Comparison of ENCODE assay signal across 8 cellular contexts in genomic region chr2:54053830-54054229, GRCh38.
DNase-seq lines count a peak whose midpoint lies in the region; ATAC-seq and TF ChIP-seq lines count a peak whose summit lies in the region.

No MANE protein-coding gene starts in this region.

- peaks cover 18% of the 10 kb centered on the region for H3K9me3 Mint-ChIP-seq in GM23338

- H3K4me1 ChIP-seq in GM23338 (ENCODE audit: insufficient read depth), result no peaks in the 10 kb centered on the region

- H3K4me2 ChIP-seq in GM23338, result no peak overlapping the region

- no peak overlapping the region for H3K27ac ChIP-seq in GM23338 (ENCODE audit: low read depth)

- ATAC-seq in GM18519 (IDR thresholded peaks at IDR 0.05; ENCODE audit: low FRiP score, unreplicated experiment) (peak; percentile 25), GM21723 (IDR thresholded peaks at IDR 0.05; ENCODE audit: unreplicated experiment) (peak; percentile 49), HG03565 (IDR thresholded peaks at IDR 0.05; ENCODE audit: unreplicated experiment) (peak; percentile 8), GM23338 (no peak)

- peaks cover 8% of the 10 kb centered on the region for H3K36me3 Mint-ChIP-seq in GM23338 (ENCODE audit: low read depth)

- no peaks in the 10 kb centered on the region; the same call in 2 of the 3 replicates for H3K4me1 Mint-ChIP-seq in GM23338

- peaks cover 3% of the 10 kb centered on the region; the same call in 1 of the 2 replicates for H3K9me2 ChIP-seq in GM23338 (ENCODE audit: insufficient read depth)

- H3K4me3 ChIP-seq in fibroblast of pulmonary artery (replicated peaks; ENCODE audit: low read depth, low read length) (no peak overlapping the region), GM23338 (no peak overlapping the region)

- H3K27me3 Mint-ChIP-seq in GM23338 (ENCODE audit: insufficient read depth, low read depth, poor library complexity), result no peaks in the 10 kb centered on the region

- TF ChIP-seq CTCF in fibroblast of pulmonary artery (IDR thresholded peaks at IDR 0.05; ENCODE audit: low read length, missing control alignments) (no peak), GM23338 (conservative IDR thresholded peaks at IDR 0.05; ENCODE audit: low read depth in 2 of 2) (no peak), GM20000 (IDR thresholded peaks at IDR 0.05; ENCODE audit: extremely low read depth, missing control alignments) (no peak)

- no peaks in the 10 kb centered on the region for H3K79me2 ChIP-seq in GM23338 (replicated peaks; ENCODE audit: insufficient read depth)

- H3K4me3 Mint-ChIP-seq in GM23338, result no peak overlapping the region; the same call in 2 of the 3 replicates

- H4K20me1 ChIP-seq in GM23338 (replicated peaks; ENCODE audit: insufficient read depth), result no peaks in the 10 kb centered on the region; the same call in 1 of the 2 replicates

- H3K36me3 ChIP-seq in GM23338 (ENCODE audit: insufficient read depth), result no peaks in the 10 kb centered on the region

- DNase-seq in fibroblast of pulmonary artery (ENCODE audit: low read depth), result peak; percentile 14
- DNase-seq in GM23338 (ENCODE audit: low spot score), result no peak
- no peak for DNase-seq in GM20000 (ENCODE audit: low spot score)
- no peak for DNase-seq in activated CD8-positive, alpha-beta memory T cell treated with anti-CD3 and anti-CD28 coated beads, Interleukin-2, amount 50 U/mL, for 48 hours
- no peak for DNase-seq in kidney glomerular epithelial cell (lab: John Stamatoyannopoulos, UW)

- no peak overlapping the region for H3K27ac Mint-ChIP-seq in GM23338

- H3F3A ChIP-seq in GM23338 (replicated peaks; ENCODE audit: low read depth), result no peaks in the 10 kb centered on the region

- no peak overlapping the region for H2AFZ ChIP-seq in GM23338

- H3K27me3 ChIP-seq in GM23338 (ENCODE audit: insufficient read depth), result no peaks in the 10 kb centered on the region

TF ChIP-seq in GM23338, 12 proteins besides CTCF, POLR2A, EP300 and RAD21:
- TF ChIP-seq CREB1 (CRISPR knock-in tag; IDR thresholded peaks at IDR 0.05; ENCODE audit: low read depth) (no peak), REST (IDR thresholded peaks at IDR 0.05; ENCODE audit: unreplicated experiment) (no peak), ZNF331 (CRISPR knock-in tag; IDR thresholded peaks at IDR 0.05; ENCODE audit: low read depth) (no peak), EZH2 (IDR thresholded peaks at IDR 0.05; ENCODE audit: low read depth, unreplicated experiment) (no peak), ZNF462 (CRISPR knock-in tag; IDR thresholded peaks at IDR 0.05) (no peak), NANOG (IDR thresholded peaks at IDR 0.05; ENCODE audit: borderline replicate concordance) (no peak), STAT1 (IDR thresholded peaks at IDR 0.05; ENCODE audit: unreplicated experiment) (no peak), POLR2AphosphoS5 (IDR thresholded peaks at IDR 0.05; ENCODE audit: low read depth) (no peak), EZH2phosphoT487 (IDR thresholded peaks at IDR 0.05; ENCODE audit: unreplicated experiment) (no peak)
- TF ChIP-seq, protein P1, sequence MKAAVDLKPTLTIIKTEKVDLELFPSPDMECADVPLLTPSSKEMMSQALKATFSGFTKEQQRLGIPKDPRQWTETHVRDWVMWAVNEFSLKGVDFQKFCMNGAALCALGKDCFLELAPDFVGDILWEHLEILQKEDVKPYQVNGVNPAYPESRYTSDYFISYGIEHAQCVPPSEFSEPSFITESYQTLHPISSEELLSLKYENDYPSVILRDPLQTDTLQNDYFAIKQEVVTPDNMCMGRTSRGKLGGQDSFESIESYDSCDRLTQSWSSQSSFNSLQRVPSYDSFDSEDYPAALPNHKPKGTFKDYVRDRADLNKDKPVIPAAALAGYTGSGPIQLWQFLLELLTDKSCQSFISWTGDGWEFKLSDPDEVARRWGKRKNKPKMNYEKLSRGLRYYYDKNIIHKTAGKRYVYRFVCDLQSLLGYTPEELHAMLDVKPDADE (IDR thresholded peaks at IDR 0.05), result no peak
